11 cellular contexts compared by ENCODE assay signal in genomic region chr9:35675204-35675603, GRCh38. TPM values are rescaled to one million over a fixed set of nuclear protein-coding genes. Genes with fewer than 3 reads are reported as not detected.
DNase-seq lines count a peak whose midpoint lies in the region; ATAC-seq and TF ChIP-seq lines count a peak whose summit lies in the region.
"Had no signal": no experiment of that assay in that cellular context is flagged by ENCODE, and none has a peak within 500 bp of the region (broad histone marks: within the 10 kb centered on the region; RNA-seq: fewer than 3 reads in every experiment).

No MANE protein-coding gene starts in this region.

- intact Hi-C loops in activated CD4-positive, alpha-beta memory T cell treated with anti-CD3 and anti-CD28 coated beads for 36 hours (cut with micrococcal nuclease), result no loop called here
- intact Hi-C loops in testis (cut with DNase I; ENCODE audit: low total_unique reads), result no loop called here

- no peaks in the 10 kb centered on the region for H3K36me3 Mint-ChIP-seq in activated CD4-positive, alpha-beta memory T cell treated with anti-CD3 and anti-CD28 coated beads for 36 hours
- H3K36me3 Mint-ChIP-seq in activated CD4-positive, alpha-beta memory T cell treated with anti-CD3 and anti-CD28 coated beads, Interleukin-2, amount 10 ng/mL, durations not matched to agents 7 days and 5 days (ENCODE audit: low read depth), result no peaks in the 10 kb centered on the region

- H3K4me3 Mint-ChIP-seq in activated CD4-positive, alpha-beta memory T cell treated with anti-CD3 and anti-CD28 coated beads for 36 hours, result peak overlapping the region; percentile 45
- H3K4me3 Mint-ChIP-seq in activated CD4-positive, alpha-beta memory T cell treated with anti-CD3 and anti-CD28 coated beads, Interleukin-2, amount 10 ng/mL, durations not matched to agents 7 days and 5 days, result no peak overlapping the region

- POLR2A ChIA-PET in activated CD4-positive, alpha-beta memory T cell treated with anti-CD3 and anti-CD28 coated beads for 36 hours (lab: Charles Lee), result interaction anchor here (1.4 kb wide), 1 partner anchor 10 kb away, joined by 4 read pairs; the partner anchor contains the start of gene ARHGEF39
- POLR2A ChIA-PET in activated CD4-positive, alpha-beta memory T cell treated with anti-CD3 and anti-CD28 coated beads, Interleukin-2, amount 10 ng/mL, durations not matched to agents 7 days and 5 days (lab: Charles Lee), result interaction anchor here (0.7 to 2.8 kb wide), 3 partner anchors 10 to 605 kb away, joined by 3 to 13 read pairs (median 4); partner anchors contain the start of genes ARHGEF39 and TPM2

- H3K36me3 ChIP-seq in mesodermal cell (ENCODE audit: control insufficient read depth, insufficient read depth, low read length) (no peaks in the 10 kb centered on the region), testis (ENCODE audit: low read depth, missing control alignments) (no peaks in the 10 kb centered on the region)
- H3K36me3 ChIP-seq: SJSA1 had no signal

- H3K4me3 ChIP-seq in coronary artery (peak overlapping the region; percentile 73), mesodermal cell (ENCODE audit: extremely low read depth, insufficient read depth, low read length, poor library complexity, severe bottlenecking) (peak overlapping the region; percentile 34), testis (peak overlapping the region; percentile 48 to 49)
- H3K4me3 ChIP-seq: SJSA1 had no signal

- H3K27me3 Mint-ChIP-seq in activated CD4-positive, alpha-beta memory T cell treated with anti-CD3 and anti-CD28 coated beads for 36 hours, result peaks cover 9% of the 10 kb centered on the region
- H3K27me3 Mint-ChIP-seq in activated CD4-positive, alpha-beta memory T cell treated with anti-CD3 and anti-CD28 coated beads, Interleukin-2, amount 10 ng/mL, durations not matched to agents 7 days and 5 days, result peaks cover 32% of the 10 kb centered on the region

- ATAC-seq in HG03469 (IDR thresholded peaks at IDR 0.05; ENCODE audit: unreplicated experiment), result no peak

- no peak overlapping the region for H3K27ac Mint-ChIP-seq in activated CD4-positive, alpha-beta memory T cell treated with anti-CD3 and anti-CD28 coated beads for 36 hours
- no peak overlapping the region for H3K27ac Mint-ChIP-seq in activated CD4-positive, alpha-beta memory T cell treated with anti-CD3 and anti-CD28 coated beads, Interleukin-2, amount 10 ng/mL, durations not matched to agents 7 days and 5 days

- WGBS in mesodermal cell (ENCODE audit: insufficient coverage in 2 of 2), 2 experiments, result 62 to 65% methylated on average over 13 of the region's 13 CpGs
- WGBS in testis, 2 donors, result 38 to 40% methylated on average over 10 to 13 of the region's 13 CpGs

- peaks cover 5% of the 10 kb centered on the region for H3K4me1 ChIP-seq in mesodermal cell (ENCODE audit: control insufficient read depth, insufficient read depth, low read length, poor library complexity, severe bottlenecking)
- H3K4me1 ChIP-seq in testis, result peaks cover 3% of the 10 kb centered on the region
- H3K4me1 ChIP-seq: SJSA1 had no signal

- H3K9me3 ChIP-seq in mesodermal cell (ENCODE audit: control insufficient read depth, low read length) (no peaks in the 10 kb centered on the region), testis (no peaks in the 10 kb centered on the region)
- H3K9me3 ChIP-seq: SJSA1 had no signal

- no peaks in the 10 kb centered on the region for H3K9me3 Mint-ChIP-seq in activated CD4-positive, alpha-beta memory T cell treated with anti-CD3 and anti-CD28 coated beads for 36 hours
- H3K9me3 Mint-ChIP-seq in activated CD4-positive, alpha-beta memory T cell treated with anti-CD3 and anti-CD28 coated beads, Interleukin-2, amount 10 ng/mL, durations not matched to agents 7 days and 5 days, result no peaks in the 10 kb centered on the region

- CTCF ChIA-PET in activated CD4-positive, alpha-beta memory T cell treated with anti-CD3 and anti-CD28 coated beads for 36 hours (lab: Charles Lee), result interaction anchor here (2.2 to 2.9 kb wide), 2 partner anchors 10 to 21 kb away, joined by 7 to 10 read pairs; partner anchors contain the start of gene ARHGEF39
- CTCF ChIA-PET in activated CD4-positive, alpha-beta memory T cell treated with anti-CD3 and anti-CD28 coated beads, Interleukin-2, amount 10 ng/mL, durations not matched to agents 7 days and 5 days (lab: Charles Lee), result interaction anchor here (1.4 to 4.2 kb wide), 3 partner anchors 10 to 29 kb away, joined by 4 to 18 read pairs (median 6); partner anchors contain the start of gene ARHGEF39

- DNase-seq in activated CD4-positive, alpha-beta memory T cell treated with anti-CD3 and anti-CD28 coated beads for 36 hours, result no peak
- no peak for DNase-seq in activated CD4-positive, alpha-beta memory T cell treated with anti-CD3 and anti-CD28 coated beads, Interleukin-2, amount 10 ng/mL, durations not matched to agents 7 days and 5 days
- DNase-seq in coronary artery (ENCODE audit: low spot score), result no peak
- no peak for DNase-seq in testis
- DNase-seq in NCI-H1436 (lab: John Stamatoyannopoulos, UW), result no peak
- no peak for DNase-seq in NOMO-1 treated with DMSO at 0.1 percent for 48 hours (lab: John Stamatoyannopoulos, UW; ENCODE audit: unreplicated experiment)
- DNase-seq: amniotic stem cell had no signal

- H3K4me1 Mint-ChIP-seq in activated CD4-positive, alpha-beta memory T cell treated with anti-CD3 and anti-CD28 coated beads for 36 hours (ENCODE audit: low read depth), result peaks cover 4% of the 10 kb centered on the region
- peaks cover 10% of the 10 kb centered on the region for H3K4me1 Mint-ChIP-seq in activated CD4-positive, alpha-beta memory T cell treated with anti-CD3 and anti-CD28 coated beads, Interleukin-2, amount 10 ng/mL, durations not matched to agents 7 days and 5 days

- H3K27ac ChIP-seq in coronary artery (no peak overlapping the region), mesodermal cell (ENCODE audit: low read depth, low read length, severe bottlenecking) (no peak overlapping the region), testis (no peak overlapping the region)
- H3K27ac ChIP-seq: SJSA1 had no signal

- TF ChIP-seq CTCF in coronary artery (IDR thresholded peaks at IDR 0.05) (no peak), testis (IDR thresholded peaks at IDR 0.05) (no peak)

- no peaks in the 10 kb centered on the region for H3K27me3 ChIP-seq in testis
- H3K27me3 ChIP-seq: SJSA1 had no signal

- no peak for TF ChIP-seq POLR2A in testis (IDR thresholded peaks at IDR 0.05)

RNA-seq across cellular contexts. Expression of gene CA9, which starts 1.5 kb away (rescaled TPM):
- total RNA-seq in activated CD4-positive, alpha-beta memory T cell treated with anti-CD3 and anti-CD28 coated beads for 36 hours, result 1 to 10 TPM in 1 of 2 experiments, under 1 TPM in 1; 0.90 to 1.6 TPM
- total RNA-seq in activated CD4-positive, alpha-beta memory T cell treated with anti-CD3 and anti-CD28 coated beads, Interleukin-2, amount 10 ng/mL, durations not matched to agents 7 days and 5 days, result 1 to 10 TPM; 1.1 to 1.2 TPM
- 0.66 TPM for polyA plus RNA-seq in mesodermal cell (2013, experiment 1 of 2)
- 1.1 TPM for polyA plus RNA-seq in mesodermal cell (2013, experiment 2 of 2)
- total RNA-seq in testis, result 10 to 100 TPM; 11.0 to 36.8 TPM
- 50.5 TPM for polyA plus RNA-seq in testis (ENCODE audit: insufficient read depth, low read depth, low replicate concordance)
- total RNA-seq: lung microvascular endothelial cell, SJSA1 had no signal

RNA-seq across cellular contexts. Expression of gene ARHGEF39, which starts 10.2 kb away (rescaled TPM):
- total RNA-seq in activated CD4-positive, alpha-beta memory T cell treated with anti-CD3 and anti-CD28 coated beads for 36 hours, result 10 to 100 TPM; 28.1 to 28.2 TPM
- 10 to 100 TPM; 19.1 to 19.9 TPM for total RNA-seq in activated CD4-positive, alpha-beta memory T cell treated with anti-CD3 and anti-CD28 coated beads, Interleukin-2, amount 10 ng/mL, durations not matched to agents 7 days and 5 days
- polyA plus RNA-seq in mesodermal cell (2013, experiment 1 of 2), result 11.3 TPM
- 11.7 TPM for polyA plus RNA-seq in mesodermal cell (2013, experiment 2 of 2)
- total RNA-seq in testis, result 1 to 10 TPM; 2.2 to 6.5 TPM
- 7.0 TPM for polyA plus RNA-seq in testis (ENCODE audit: insufficient read depth, low read depth, low replicate concordance)

RNA-seq across cellular contexts. Expression of gene TPM2, which starts 14.5 kb away (rescaled TPM):
- 1 to 10 TPM; 3.9 to 5.3 TPM for total RNA-seq in activated CD4-positive, alpha-beta memory T cell treated with anti-CD3 and anti-CD28 coated beads for 36 hours
- total RNA-seq in activated CD4-positive, alpha-beta memory T cell treated with anti-CD3 and anti-CD28 coated beads, Interleukin-2, amount 10 ng/mL, durations not matched to agents 7 days and 5 days, result 1 to 10 TPM; 8.9 to 9.2 TPM
- polyA plus RNA-seq in mesodermal cell (2013, experiment 1 of 2), result 448 TPM
- 379 TPM for polyA plus RNA-seq in mesodermal cell (2013, experiment 2 of 2)
- total RNA-seq in testis, result 100 to 1,000 TPM; 182 to 211 TPM
- polyA plus RNA-seq in testis (ENCODE audit: insufficient read depth, low read depth, low replicate concordance), result 369 TPM

RNA-seq across cellular contexts. Expression of gene CCDC107, which starts 17.1 kb away (rescaled TPM):
- total RNA-seq in activated CD4-positive, alpha-beta memory T cell treated with anti-CD3 and anti-CD28 coated beads for 36 hours, result 10 to 100 TPM; 15.0 to 15.7 TPM
- 10 to 100 TPM; 36.6 to 37.7 TPM for total RNA-seq in activated CD4-positive, alpha-beta memory T cell treated with anti-CD3 and anti-CD28 coated beads, Interleukin-2, amount 10 ng/mL, durations not matched to agents 7 days and 5 days
- 11.9 TPM for polyA plus RNA-seq in mesodermal cell (2013, experiment 1 of 2)
- 12.6 TPM for polyA plus RNA-seq in mesodermal cell (2013, experiment 2 of 2)
- 10 to 100 TPM; 13.4 to 19.0 TPM for total RNA-seq in testis
- 17.2 TPM for polyA plus RNA-seq in testis (ENCODE audit: insufficient read depth, low read depth, low replicate concordance)

RNA-seq across cellular contexts. Expression of gene RMRP, which starts 17.4 kb away (rescaled TPM):
- total RNA-seq in activated CD4-positive, alpha-beta memory T cell treated with anti-CD3 and anti-CD28 coated beads for 36 hours, result over 10,000 TPM; 10,694 to 13,592 TPM
- over 10,000 TPM in 1 of 2 experiments, 1,000 to 10,000 TPM in 1; 9,885 to 10,678 TPM for total RNA-seq in activated CD4-positive, alpha-beta memory T cell treated with anti-CD3 and anti-CD28 coated beads, Interleukin-2, amount 10 ng/mL, durations not matched to agents 7 days and 5 days
- polyA plus RNA-seq in mesodermal cell (2013, experiment 1 of 2), result 5,760 TPM
- 7,322 TPM for polyA plus RNA-seq in mesodermal cell (2013, experiment 2 of 2)
- total RNA-seq in testis, result over 10,000 TPM in 1 of 2 donors, 1,000 to 10,000 TPM in 1; 4,421 to 15,053 TPM
- polyA plus RNA-seq in testis (ENCODE audit: insufficient read depth, low read depth, low replicate concordance), result not detected

Comparison
In these comparisons a context has a peak if more than half of its experiments do, and no peak if none do; other contexts are left out.
1. RNA of gene CA9, which starts 1.5 kb away (total RNA-seq): 11.0 to 36.8 TPM in testis; 0.90 to 1.6 TPM in activated CD4-positive, alpha-beta memory T cell treated with anti-CD3 and anti-CD28 coated beads for 36 hours and 1.1 to 1.2 TPM in activated CD4-positive, alpha-beta memory T cell treated with anti-CD3 and anti-CD28 coated beads, Interleukin-2, amount 10 ng/mL, durations not matched to agents 7 days and 5 days; every median in the first group is over 4 times any median in the second.
2. RNA of gene TPM2, which starts 14.5 kb away (total RNA-seq): 182 to 211 TPM in testis; 8.9 to 9.2 TPM in activated CD4-positive, alpha-beta memory T cell treated with anti-CD3 and anti-CD28 coated beads, Interleukin-2, amount 10 ng/mL, durations not matched to agents 7 days and 5 days and 3.9 to 5.3 TPM in activated CD4-positive, alpha-beta memory T cell treated with anti-CD3 and anti-CD28 coated beads for 36 hours; every median in the first group is over 10 times any median in the second.
3. Peak in every context shown above with its lines, with median percentiles within 50 percentile points of each other: H3K4me3 ChIP-seq.